23 cellular contexts compared by ENCODE assay signal in genomic region chr3:144501419-144501818, GRCh38.
"Had no signal": no experiment of that assay in that cellular context is flagged by ENCODE, and none has a peak within 500 bp of the region (broad histone marks: within the 10 kb centered on the region; RNA-seq: fewer than 3 reads in every experiment).

No MANE protein-coding gene starts in this region.

- H3K27ac Mint-ChIP-seq: mesothelial cell of epicardium; naive thymus-derived CD4-positive, alpha-beta T cell; natural killer cell treated with Interleukin-12 subunit alpha and Interleukin-12 subunit beta and Interleukin-15 and Interleukin-18, amount 100 ng/mL, for 72 hours; progenitor cell of endocrine pancreas; stimulated activated effector memory CD8-positive, alpha-beta T cell treated with anti-CD3 and anti-CD28 coated beads, Interleukin-12 subunit alpha, Interleukin-12 subunit beta, amount 100 ng/mL, for 72 hours; stimulated activated naive CD8-positive, alpha-beta T cell treated with anti-CD3 and anti-CD28 coated beads, Interleukin-15, Interleukin-2, amounts not matched to agents 100 ng/mL and 50 ng/mL, for 24 hours had no signal

- H3K27me3 ChIP-seq: ovary, spleen, suprapubic skin, tibial artery, upper lobe of right lung had no signal

- H3K4me3 ChIP-seq: left ventricle myocardium inferior, lung, ovary, spleen, suprapubic skin, thoracic aorta, tibial artery, upper lobe of right lung had no signal

- H3K4me1 ChIP-seq: left ventricle myocardium inferior, spleen, suprapubic skin, tibial artery, upper lobe of right lung had no signal

- H3K4me1 Mint-ChIP-seq: naive thymus-derived CD4-positive, alpha-beta T cell; neural crest cell; stimulated activated effector memory CD8-positive, alpha-beta T cell treated with anti-CD3 and anti-CD28 coated beads, Interleukin-12 subunit alpha, Interleukin-12 subunit beta, amount 100 ng/mL, for 72 hours had no signal

- DNase-seq: islet precursor cell; left ventricle myocardium inferior; mesendoderm; naive thymus-derived CD4-positive, alpha-beta T cell; ovary; right cardiac atrium; small intestine; spleen; stimulated activated CD4-positive, alpha-beta T cell treated with anti-CD3 and anti-CD28 coated beads, Interleukin-4, amount 100 ng/mL, for 24 hours; stimulated activated naive CD4-positive, alpha-beta T cell; tibial artery; trophoblast cell; upper lobe of right lung had no signal

- H3K9me3 Mint-ChIP-seq: naive thymus-derived CD4-positive, alpha-beta T cell; neural crest cell; stimulated activated naive CD8-positive, alpha-beta T cell treated with anti-CD3 and anti-CD28 coated beads, Interleukin-15, Interleukin-2, amounts not matched to agents 100 ng/mL and 50 ng/mL, for 24 hours had no signal

- H3K27ac ChIP-seq: left ventricle myocardium inferior, ovary, spleen, suprapubic skin, thoracic aorta, tibial artery, upper lobe of right lung had no signal

- H3K36me3 ChIP-seq: left ventricle myocardium inferior, ovary, spleen, suprapubic skin, thoracic aorta, tibial artery, upper lobe of right lung had no signal

- H3K9me3 ChIP-seq: left ventricle myocardium inferior, ovary, spleen, suprapubic skin, thoracic aorta, tibial artery, upper lobe of right lung had no signal

- H3K36me3 Mint-ChIP-seq: mesothelial cell of epicardium; naive thymus-derived CD4-positive, alpha-beta T cell; natural killer cell treated with Interleukin-12 subunit alpha and Interleukin-12 subunit beta and Interleukin-15 and Interleukin-18, amount 100 ng/mL, for 72 hours; stimulated activated effector memory CD8-positive, alpha-beta T cell treated with anti-CD3 and anti-CD28 coated beads, Interleukin-12 subunit alpha, Interleukin-12 subunit beta, amount 100 ng/mL, for 72 hours had no signal

- ATAC-seq: naive thymus-derived CD4-positive, alpha-beta T cell; natural killer cell treated with Interleukin-12 subunit alpha and Interleukin-12 subunit beta and Interleukin-15 and Interleukin-18, amount 100 ng/mL, for 72 hours; right cardiac atrium; sciatic nerve; stimulated activated effector memory CD8-positive, alpha-beta T cell treated with anti-CD3 and anti-CD28 coated beads, Interleukin-12 subunit alpha, Interleukin-12 subunit beta, amount 100 ng/mL, for 72 hours; upper lobe of right lung had no signal

- H3K27me3 Mint-ChIP-seq: naive thymus-derived CD4-positive, alpha-beta T cell; natural killer cell treated with Interleukin-12 subunit alpha and Interleukin-12 subunit beta and Interleukin-15 and Interleukin-18, amount 100 ng/mL, for 72 hours; progenitor cell of endocrine pancreas had no signal

- H3K4me3 Mint-ChIP-seq: mesothelial cell of epicardium; naive thymus-derived CD4-positive, alpha-beta T cell; natural killer cell treated with Interleukin-12 subunit alpha and Interleukin-12 subunit beta and Interleukin-15 and Interleukin-18, amount 100 ng/mL, for 72 hours; neural crest cell; stimulated activated effector memory CD8-positive, alpha-beta T cell treated with anti-CD3 and anti-CD28 coated beads, Interleukin-12 subunit alpha, Interleukin-12 subunit beta, amount 100 ng/mL, for 72 hours; stimulated activated naive CD8-positive, alpha-beta T cell treated with anti-CD3 and anti-CD28 coated beads, Interleukin-15, Interleukin-2, amounts not matched to agents 100 ng/mL and 50 ng/mL, for 24 hours had no signal
